8 cellular contexts compared by ENCODE assay signal in genomic region chr3:27681249-27681748, GRCh38. TPM values are rescaled to one million over a fixed set of nuclear protein-coding genes. Genes with fewer than 3 reads are reported as not detected.
DNase-seq lines count a peak whose midpoint lies in the region; ATAC-seq and TF ChIP-seq lines count a peak whose summit lies in the region.

No MANE protein-coding gene starts in this region.

- CTCF ChIA-PET in AG04449 (lab: Yijun Ruan, JAX) = interaction anchor here (0.6 to 4.3 kb wide), 48 partner anchors 8 to 399 kb away, joined by 3 to 30 read pairs (median 4); partner anchors contain the start of gene SLC4A7

- peaks cover 12 to 19% of the 10 kb centered on the region in 2 donors for H3K4me1 ChIP-seq in thoracic aorta (ENCODE audit: control insufficient read depth in 1 of 2, low read depth in 2 of 2)

- POLR2A ChIA-PET in AG04449 (lab: Yijun Ruan, JAX) = interaction anchor here (0.6 to 1.3 kb wide), 3 partner anchors 75 to 198 kb away, joined by 3 to 6 read pairs (median 4); no protein-coding TSS in a partner anchor

- peak overlapping the region in 1 of 2 donors; percentile 0 for H3K27ac ChIP-seq in coronary artery
- H3K27ac ChIP-seq in thoracic aorta = peak overlapping the region in 1 of 2 donors; percentile 54

- H3K9me3 ChIP-seq in thoracic aorta = no peaks in the 10 kb centered on the region

- no peaks in the 10 kb centered on the region for H3K36me3 ChIP-seq in thoracic aorta

- H3K4me3 ChIP-seq in AG04449 (ENCODE audit: low read depth, low read length) (no peak overlapping the region), coronary artery (peak overlapping the region; percentile 7), thoracic aorta (peak overlapping the region; percentile 60)

- no peaks in the 10 kb centered on the region; the same call in 1 of the 2 replicates for H3K27me3 Mint-ChIP-seq in HFFc6 (ENCODE audit: insufficient read depth)

- H3K27ac Mint-ChIP-seq in HFFc6 = peak overlapping the region; percentile 88

- H3K4me3 Mint-ChIP-seq in HFFc6 = peak overlapping the region; percentile 85

- ATAC-seq in left lobe of liver (peak; percentile 91), thoracic aorta (ENCODE audit: insufficient number of reproducible peaks, low FRiP score, low read depth) (peak; percentile 10)

- TF ChIP-seq CTCF in AG04449 (IDR thresholded peaks at IDR 0.05; ENCODE audit: insufficient read depth, low read length, missing control alignments) (peak; percentile 24), GM10266 (IDR thresholded peaks at IDR 0.05; ENCODE audit: control insufficient read depth, insufficient read depth, low read depth, missing control alignments) (peak; percentile 60), HFFc6 (IDR thresholded peaks at IDR 0.05) (peak; percentile 93), coronary artery (IDR thresholded peaks at IDR 0.05) (peak; percentile 34), thoracic aorta (IDR thresholded peaks at IDR 0.05) (peak; percentile 59)

- no peaks in the 10 kb centered on the region for H3K36me3 Mint-ChIP-seq in HFFc6 (ENCODE audit: low read depth)

- DNase-seq in AG04449 (ENCODE audit: low read depth, low spot score) (peak; percentile 54), GM10266 (ENCODE audit: extremely low spot score) (peak; percentile 50), HFFc6 (peak; percentile 64), M059J (ENCODE audit: low read depth) (peak; percentile 78), SKM-1 treated with dmso at 0.1 percent for 144 hours (lab: John Stamatoyannopoulos, UW; ENCODE audit: unreplicated experiment) (peak; percentile 78), coronary artery (ENCODE audit: low spot score) (no peak), left lobe of liver (ENCODE audit: low spot score) (no peak), thoracic aorta (ENCODE audit: low spot score) (no peak)

- peaks cover 57% of the 10 kb centered on the region for H3K4me1 Mint-ChIP-seq in HFFc6 (ENCODE audit: low read depth)

- H3K27me3 ChIP-seq in thoracic aorta (replicated peaks; ENCODE audit: insufficient read depth) = no peaks in the 10 kb centered on the region

- no peaks in the 10 kb centered on the region for H3K9me3 Mint-ChIP-seq in HFFc6

RNA-seq across cellular contexts. Expression of gene EOMES, which starts 40.8 kb away (rescaled TPM):
- total RNA-seq in HFFc6 (2021; fragmentation: NEBNext Ultra II Directional; extraction: Animal tissue kit (Norgen Biotek cat#: 25700)) = not detected
- total RNA-seq in M059J (2014; rRNA removed; shearing (Covaris generic)) = 0.10 TPM in 1 of 2 replicates, not detected in the other
- total RNA-seq in left lobe of liver = 0.08 TPM
- total RNA-seq in thoracic aorta = 1 to 10 TPM in 1 of 2 donors, under 1 TPM in 1; 0.63 to 4.6 TPM

Comparison
In these comparisons a context has a peak if more than half of its experiments do, and no peak if none do; other contexts are left out.
1. DNase-seq: peak in AG04449 (single experiment), GM10266 (single experiment), HFFc6 (single experiment), M059J (single experiment) and SKM-1 treated with dmso at 0.1 percent for 144 hours (single experiment); none in coronary artery (single experiment), left lobe of liver (single experiment) and thoracic aorta (single experiment).
2. CTCF ChIP-seq: peak in every context shown above with its lines; median percentile 93 in HFFc6; 60 in GM10266; 59 in thoracic aorta; 34 in coronary artery; 24 in AG04449.